In the genomic region with DNA sequence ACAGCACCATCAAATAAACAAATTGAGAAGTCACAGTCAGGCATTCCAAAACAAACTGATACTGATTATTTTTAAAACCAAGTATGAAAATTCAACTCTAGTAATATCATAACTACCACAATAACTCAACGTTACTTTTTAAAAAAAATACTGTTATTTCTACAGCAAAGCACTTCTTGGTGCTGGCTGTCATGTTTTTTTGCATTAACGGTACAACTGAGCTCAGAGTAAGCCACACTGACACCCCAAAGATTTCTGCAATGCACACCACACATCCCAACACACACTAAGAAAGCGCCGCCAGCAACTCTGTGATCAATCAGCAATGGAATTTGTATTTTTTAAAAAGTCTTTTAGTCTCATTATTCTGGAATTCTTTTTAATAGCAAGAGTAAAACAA, we compare ENCODE assay signal across 1 cellular context.
TF ChIP-seq lines count a peak whose summit lies in the region.

No MANE protein-coding gene starts in this region.

TF ChIP-seq in GM12878, 131 proteins besides CTCF, POLR2A, EP300 and RAD21:
- TF ChIP-seq, protein P1, sequence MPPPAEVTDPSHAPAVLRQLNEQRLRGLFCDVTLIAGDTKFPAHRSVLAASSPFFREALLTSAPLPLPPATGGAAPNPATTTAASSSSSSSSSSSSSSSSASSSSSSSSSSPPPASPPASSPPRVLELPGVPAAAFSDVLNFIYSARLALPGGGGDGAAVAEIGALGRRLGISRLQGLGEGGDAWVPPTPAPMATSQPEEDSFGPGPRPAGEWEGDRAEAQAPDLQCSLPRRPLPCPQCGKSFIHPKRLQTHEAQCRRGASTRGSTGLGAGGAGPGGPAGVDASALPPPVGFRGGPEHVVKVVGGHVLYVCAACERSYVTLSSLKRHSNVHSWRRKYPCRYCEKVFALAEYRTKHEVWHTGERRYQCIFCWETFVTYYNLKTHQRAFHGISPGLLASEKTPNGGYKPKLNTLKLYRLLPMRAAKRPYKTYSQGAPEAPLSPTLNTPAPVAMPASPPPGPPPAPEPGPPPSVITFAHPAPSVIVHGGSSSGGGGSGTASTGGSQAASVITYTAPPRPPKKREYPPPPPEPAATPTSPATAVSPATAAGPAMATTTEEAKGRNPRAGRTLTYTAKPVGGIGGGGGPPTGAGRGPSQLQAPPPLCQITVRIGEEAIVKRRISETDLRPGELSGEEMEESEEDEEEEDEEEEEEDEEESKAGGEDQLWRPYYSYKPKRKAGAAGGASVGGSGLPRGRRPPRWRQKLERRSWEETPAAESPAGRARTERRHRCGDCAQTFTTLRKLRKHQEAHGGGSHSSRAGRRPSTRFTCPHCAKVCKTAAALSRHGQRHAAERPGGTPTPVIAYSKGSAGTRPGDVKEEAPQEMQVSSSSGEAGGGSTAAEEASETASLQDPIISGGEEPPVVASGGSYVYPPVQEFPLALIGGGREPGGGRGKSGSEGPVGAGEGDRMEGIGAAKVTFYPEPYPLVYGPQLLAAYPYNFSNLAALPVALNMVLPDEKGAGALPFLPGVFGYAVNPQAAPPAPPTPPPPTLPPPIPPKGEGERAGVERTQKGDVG (CRISPR knock-in tag; IDR thresholded peaks at IDR 0.05): no peak
- TF ChIP-seq JUNB (IDR thresholded peaks at IDR 0.05): peak; percentile 28; the same call in 1 of the 2 replicates
